Comparison of ENCODE assay signal across 12 cellular contexts in genomic region chr20:6533828-6534388, GRCh38.
DNase-seq lines count a peak whose midpoint lies in the region; ATAC-seq and TF ChIP-seq lines count a peak whose summit lies in the region.
"Had no signal": no experiment of that assay in that cellular context is flagged by ENCODE, and none has a peak within 500 bp of the region (broad histone marks: within the 10 kb centered on the region; RNA-seq: fewer than 3 reads in every experiment).

No MANE protein-coding gene starts in this region.

- H3K4me3 ChIP-seq in kidney epithelial cell (ENCODE audit: low read depth, low read length) (peak overlapping the region; percentile 24), WERI-Rb-1 (ENCODE audit: low read depth, low read length) (no peak overlapping the region)

- no peak overlapping the region for H3K27ac ChIP-seq in WERI-Rb-1

- H3K36me3 ChIP-seq in kidney epithelial cell (ENCODE audit: control insufficient read depth, insufficient read depth, low read length) = no peaks in the 10 kb centered on the region
- H3K36me3 ChIP-seq in WERI-Rb-1 = no peaks in the 10 kb centered on the region

- ATAC-seq in HG03108 (IDR thresholded peaks at IDR 0.05; ENCODE audit: unreplicated experiment) = no peak

- H3K27me3 ChIP-seq in kidney epithelial cell (ENCODE audit: control insufficient read depth, insufficient read depth, low read length) = no peaks in the 10 kb centered on the region
- peaks cover 15% of the 10 kb centered on the region for H3K27me3 ChIP-seq in WERI-Rb-1 (ENCODE audit: insufficient read depth, low read depth, severe bottlenecking)

- TF ChIP-seq CTCF in kidney epithelial cell (IDR thresholded peaks at IDR 0.05; ENCODE audit: insufficient read depth, low read length, poor library complexity, severe bottlenecking) (no peak), WERI-Rb-1 (IDR thresholded peaks at IDR 0.05; ENCODE audit: low read depth, low read length) (no peak)

- DNase-seq in H4 (ENCODE audit: low spot score) (peak; percentile 75), brain pericyte (ENCODE audit: low read depth, low spot score) (peak; percentile 46), kidney epithelial cell (ENCODE audit: low read depth) (peak; percentile 98), stromal cell of bone marrow (ENCODE audit: low read depth) (peak; percentile 65), NCI-H128 (lab: John Stamatoyannopoulos, UW; ENCODE audit: unreplicated experiment) (no peak), WERI-Rb-1 (no peak), DMS79 (lab: John Stamatoyannopoulos, UW) (no peak)
- DNase-seq: activated effector memory CD4-positive, alpha-beta T cell treated with anti-CD3 and anti-CD28 coated beads, Interleukin-2, amount 50 U/mL, for 16 hours; hippocampal formation; NCI-H226; stimulated activated naive CD4-positive, alpha-beta T cell had no signal

- no peaks in the 10 kb centered on the region for H3K9me3 ChIP-seq in WERI-Rb-1 (ENCODE audit: severe bottlenecking)

Comparison
In these comparisons a context has a peak if more than half of its experiments do, and no peak if none do; other contexts are left out.
1. DNase-seq: peak in H4 (single experiment), brain pericyte (single experiment), kidney epithelial cell (single experiment) and stromal cell of bone marrow (single experiment); none in NCI-H128 (single experiment), WERI-Rb-1 (single experiment) and DMS79 (single experiment).